ENCODE assay signal across 14 cellular contexts in the genomic region with DNA sequence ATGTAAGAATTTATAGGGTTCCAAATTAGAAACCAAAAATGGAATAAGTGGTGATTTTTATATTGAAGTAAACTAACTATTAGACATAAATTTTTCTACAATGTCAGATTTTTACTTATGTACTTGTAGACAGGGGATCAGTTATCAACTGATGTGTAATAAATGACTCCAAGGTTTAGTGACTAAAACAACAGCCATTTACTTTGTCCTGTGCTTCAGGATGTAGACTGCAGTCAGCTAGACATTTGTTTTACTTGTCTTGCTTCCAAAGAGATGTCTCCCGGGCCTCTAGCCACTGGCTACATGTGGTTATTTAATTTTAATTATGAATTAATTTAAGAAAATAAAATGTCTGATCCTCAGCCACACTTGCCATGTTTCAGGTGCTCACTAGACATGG.
"Had no signal": no experiment of that assay in that cellular context is flagged by ENCODE, and none has a peak within 500 bp of the region (broad histone marks: within the 10 kb centered on the region; RNA-seq: fewer than 3 reads in every experiment).

No MANE protein-coding gene starts in this region.

- H3K27me3 ChIP-seq: colonic mucosa, heart left ventricle, ovary, stomach, transverse colon had no signal

- H3K27ac ChIP-seq: colonic mucosa, heart left ventricle, ovary, stomach, thoracic aorta, transverse colon had no signal

- H3K36me3 ChIP-seq: colonic mucosa, heart left ventricle, ovary, stomach, thoracic aorta, transverse colon had no signal

- H3K4me1 ChIP-seq: colonic mucosa, transverse colon had no signal

- DNase-seq: cerebellar nuclear complex; colonic mucosa; effector CD4-positive, alpha-beta T cell; heart left ventricle; hippocampal formation; natural killer cell; ovary; right cardiac atrium; stimulated activated CD4-positive, alpha-beta T cell treated with anti-CD3 and anti-CD28 coated beads, Interleukin-1b, Interleukin-23, amount 100 ng/mL, for 48 hours; stimulated activated naive CD4-positive, alpha-beta T cell; stomach; substantia nigra; transverse colon had no signal

- H3K4me3 ChIP-seq: colonic mucosa, heart left ventricle, ovary, stomach, thoracic aorta, transverse colon had no signal

- ATAC-seq: heart left ventricle, natural killer cell, right cardiac atrium had no signal

- H3K9me3 ChIP-seq: colonic mucosa, heart left ventricle, ovary, stomach, thoracic aorta, transverse colon had no signal
